11 cellular contexts compared by ENCODE assay signal in the genomic region with DNA sequence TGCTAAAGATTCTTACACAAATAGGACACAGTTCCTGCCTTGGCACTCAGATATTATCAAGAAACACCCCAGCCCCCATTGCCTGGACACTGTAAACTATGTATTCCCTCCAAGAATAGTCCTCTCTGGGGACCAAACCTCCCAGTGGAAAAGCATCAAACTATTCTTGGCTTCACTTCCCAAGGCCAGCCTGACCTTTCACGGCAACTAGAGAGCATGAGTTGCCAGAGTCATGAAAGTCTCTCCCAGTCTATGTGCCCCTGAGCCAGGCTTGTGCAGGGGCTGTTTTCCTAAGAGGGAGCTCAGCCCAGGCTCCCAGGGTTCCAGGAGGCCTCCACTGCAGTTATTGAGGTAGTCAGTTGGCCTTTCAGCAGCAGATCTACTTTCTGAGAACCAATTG.
DNase-seq lines count a peak whose midpoint lies in the region; ATAC-seq and TF ChIP-seq lines count a peak whose summit lies in the region.
"Had no signal": no experiment of that assay in that cellular context is flagged by ENCODE, and none has a peak within 500 bp of the region (broad histone marks: within the 10 kb centered on the region; RNA-seq: fewer than 3 reads in every experiment).

No MANE protein-coding gene starts in this region.

- H3K9me3 ChIP-seq in DND-41 (ENCODE audit: insufficient read depth, low read length, severe bottlenecking) (no peaks in the 10 kb centered on the region), PC-3 (ENCODE audit: low read length) (no peaks in the 10 kb centered on the region)

- DNase-seq in DND-41 (peak; percentile 26), PC-3 (no peak), cardiac septum (ENCODE audit: low spot score) (peak; percentile 75), sciatic nerve (ENCODE audit: low spot score) (no peak), G401 (ENCODE audit: low spot score) (no peak)
- no peak for DNase-seq in activated effector memory CD4-positive, alpha-beta T cell treated with Interleukin-2 at 50 U/mL for 16 hours
- DNase-seq: activated CD8-positive, alpha-beta memory T cell treated with anti-CD3 and anti-CD28 coated beads for 24 hours had no signal

- no peaks in the 10 kb centered on the region for H3K9me2 ChIP-seq in PC-3 (replicated peaks; ENCODE audit: low read length)

- H2AFZ ChIP-seq in DND-41 (ENCODE audit: low read depth, low read length) = no peak overlapping the region; the same call in 1 of the 2 replicates
- H2AFZ ChIP-seq in PC-3 (ENCODE audit: low read length) = no peak overlapping the region

- H3K79me2 ChIP-seq in DND-41 (ENCODE audit: insufficient read depth, low read length) (no peaks in the 10 kb centered on the region), PC-3 (ENCODE audit: low read length) (no peaks in the 10 kb centered on the region)

- H3K27me3 ChIP-seq in DND-41 (ENCODE audit: insufficient read depth, low read length, poor library complexity) = no peaks in the 10 kb centered on the region
- no peaks in the 10 kb centered on the region for H3K27me3 ChIP-seq in PC-3 (ENCODE audit: low read length)

- peak overlapping the region; percentile 93 for H3K27ac ChIP-seq in DND-41 (ENCODE audit: low read length)
- H3K27ac ChIP-seq in PC-3 (ENCODE audit: low read length) = peak overlapping the region; percentile 69

- in situ Hi-C loops in G401 (cut with HindIII; ENCODE audit: low sequenced_read_pairs) = no loop called here

- intact Hi-C loops in PC-3 (cut with micrococcal nuclease) (loop anchor here (10.0 kb wide), 1 partner anchor 310 kb away; no protein-coding TSS in a partner anchor), cardiac septum (cut with DNase I) (loop anchor here (1.0 to 5.0 kb wide), 4 partner anchors 72 to 338 kb away; no protein-coding TSS in a partner anchor), sciatic nerve (cut with DNase I) (no loop called here)

- no TSS peak for BruUV-seq in PC-3 (replicated peaks; lab: Mats Ljungman, UMichigan)

- POLR2A ChIA-PET in PC-3 (lab: Charles Lee; ENCODE audit: unreplicated experiment) = no interaction called here

- H3K4me3 ChIP-seq in DND-41 (ENCODE audit: low read depth in 1 of 2, low read length in 2 of 2) (peak overlapping the region in 1 of 2 experiments; percentile 42; a peak in 2 of 4 replicates), PC-3 (ENCODE audit: low read length) (no peak overlapping the region)
- H3K4me3 ChIP-seq: skin epidermis had no signal

- TF ChIP-seq CTCF in DND-41 (IDR thresholded peaks at IDR 0.05; ENCODE audit: borderline replicate concordance, extremely low read depth, low read length, poor library complexity, severe bottlenecking) (no peak), PC-3 (conservative IDR thresholded peaks at IDR 0.05; ENCODE audit: low read depth, low read length) (no peak)

- H3K9ac ChIP-seq in DND-41 (ENCODE audit: low read depth, low read length) = peak overlapping the region; percentile 46
- H3K9ac ChIP-seq in PC-3 (ENCODE audit: low read length) = peak overlapping the region; percentile 23; the same call in 1 of the 2 replicates

- H3K36me3 ChIP-seq in DND-41 (ENCODE audit: insufficient read depth, low read length) = no peaks in the 10 kb centered on the region
- no peaks in the 10 kb centered on the region for H3K36me3 ChIP-seq in PC-3 (ENCODE audit: low read depth, low read length)

- ATAC-seq in DND-41 (ENCODE audit: insufficient read depth, low read depth) (peak; percentile 20; the same call in 2 of the 3 replicates), PC-3 (no peak), sciatic nerve (peak; percentile 46), HG02970 (IDR thresholded peaks at IDR 0.05; ENCODE audit: low FRiP score, unreplicated experiment) (no peak), HG03342 (IDR thresholded peaks at IDR 0.05; ENCODE audit: unreplicated experiment) (no peak)
- ATAC-seq: left lobe of liver had no signal

- H3K4me1 ChIP-seq in DND-41 (ENCODE audit: insufficient read depth, low read length) (peaks cover 70% of the 10 kb centered on the region), PC-3 (ENCODE audit: insufficient read depth, low read length) (peaks cover 90% of the 10 kb centered on the region)

- CTCF ChIA-PET in PC-3 (lab: Charles Lee) = no interaction called here

- H3K4me2 ChIP-seq in DND-41 (ENCODE audit: insufficient read depth, low read length) (peak overlapping the region; percentile 62), PC-3 (ENCODE audit: low read length) (peak overlapping the region; percentile 23)

- peaks cover 25% of the 10 kb centered on the region for H3F3A ChIP-seq in PC-3 (ENCODE audit: low read length, unreplicated experiment)

- H4K20me1 ChIP-seq in DND-41 (ENCODE audit: insufficient read depth, low read length) (no peaks in the 10 kb centered on the region), PC-3 (ENCODE audit: low read length) (no peaks in the 10 kb centered on the region)

Comparison
In these comparisons a context has a peak if more than half of its experiments do, and no peak if none do; other contexts are left out.
1. ATAC-seq: peak in DND-41 (single experiment) and sciatic nerve (single experiment); none in PC-3 (single experiment), HG02970 (single experiment) and HG03342 (single experiment).
2. DNase-seq: peak in DND-41 (single experiment) and cardiac septum (single experiment); none in PC-3 (single experiment), sciatic nerve (single experiment), G401 (single experiment) and activated effector memory CD4-positive, alpha-beta T cell treated with Interleukin-2 at 50 U/mL for 16 hours (single experiment).